8 cellular contexts compared by ENCODE assay signal in genomic region chr16:81730090-81731051, GRCh38. TPM values are rescaled to one million over a fixed set of nuclear protein-coding genes. Genes with fewer than 3 reads are reported as not detected.
DNase-seq lines count a peak whose midpoint lies in the region; ATAC-seq, FAIRE-seq and TF ChIP-seq lines count a peak whose summit lies in the region.

No MANE protein-coding gene starts in this region.

- H3K79me1 ChIP-seq in H1 (ENCODE audit: low read depth, low read length) (no peaks in the 10 kb centered on the region), mesendoderm (ENCODE audit: low read length) (no peaks in the 10 kb centered on the region)

- H3K27ac ChIP-seq in A549 (peak overlapping the region; percentile 84 to 91), H1 (ENCODE audit: low read depth, low read length) (peak overlapping the region; percentile 80), mesendoderm (ENCODE audit: low read depth, low read length) (peak overlapping the region; percentile 7)

- no peak overlapping the region for H4K91ac ChIP-seq in H1 (replicated peaks; ENCODE audit: insufficient read length, low read length)

- DNase-seq in A549 (ENCODE audit: low read depth in 1 of 2, low spot score in 1 of 2) (peak; percentile 95), NCI-H446 treated with DMSO at 0.1 percent for 48 hours (lab: John Stamatoyannopoulos, UW) (peak; percentile 14), H1 (ENCODE audit: low read depth in 1 of 2, low spot score in 2 of 2) (peak; percentile 99), mesendoderm (peak; percentile 99)
- DNase-seq in activated CD8-positive, alpha-beta memory T cell treated with anti-CD3 and anti-CD28 coated beads for 24 hours: peak; percentile 82
- peak; percentile 38 for DNase-seq in stimulated activated CD8-positive, alpha-beta memory T cell treated with anti-CD3 and anti-CD28 coated beads, Interleukin-12 subunit alpha, Interleukin-12 subunit beta, amount 100 ng/mL, for 4 hours (ENCODE audit: low read depth)

- H3K9me3 ChIP-seq in A549: no peaks in the 10 kb centered on the region
- no peaks in the 10 kb centered on the region for H3K9me3 ChIP-seq in H1 (ENCODE audit: insufficient read depth in 2 of 2, low read depth in 1 of 2, low read length in 1 of 2)

- H3K23ac ChIP-seq in H1 (ENCODE audit: insufficient read length): no peak overlapping the region
- no peak overlapping the region for H3K23ac ChIP-seq in mesendoderm (ENCODE audit: low read length)

- peak overlapping the region; percentile 85; the same call in 1 of the 2 replicates for H2AFZ ChIP-seq in H1 (ENCODE audit: low read length)

- no peak overlapping the region for H2BK120ac ChIP-seq in H1 (replicated peaks; ENCODE audit: low read depth, low read length)
- no peak overlapping the region for H2BK120ac ChIP-seq in mesendoderm (ENCODE audit: low read depth, low read length)

- TF ChIP-seq EP300 in A549 (IDR thresholded peaks at IDR 0.05): peak; percentile 64 to 81; a peak in 3 of 5 replicates
- peak in 1 of 2 experiments; percentile 84; a peak in 2 of 3 replicates for TF ChIP-seq EP300 in H1 (IDR thresholded peaks at IDR 0.05; ENCODE audit: borderline replicate concordance in 1 of 2, low read depth in 2 of 2, low read length in 2 of 2)

- no peak overlapping the region for H2BK20ac ChIP-seq in H1 (ENCODE audit: low read length)

- H3K79me2 ChIP-seq in H1 (ENCODE audit: control insufficient read depth in 1 of 2, insufficient read depth in 2 of 2, low read length in 2 of 2): no peaks in the 10 kb centered on the region
- H3K79me2 ChIP-seq in mesendoderm (ENCODE audit: control insufficient read depth, insufficient read depth, low read length): no peaks in the 10 kb centered on the region

- peaks cover 26% of the 10 kb centered on the region for H3K4me1 ChIP-seq in A549
- H3K4me1 ChIP-seq in H1 (replicated peaks in 1 of 4; ENCODE audit: control insufficient read depth in 3 of 4, insufficient read depth in 4 of 4, low read length in 3 of 4): peaks cover 0 to 7% (median 4%) of the 10 kb centered on the region in 4 experiments; a peak in 5 of 7 replicates
- no peaks in the 10 kb centered on the region for H3K4me1 ChIP-seq in mesendoderm (ENCODE audit: control insufficient read depth, low read depth, low read length)

- H4K8ac ChIP-seq in H1 (ENCODE audit: extremely low read depth, insufficient read depth, low read length) (peak overlapping the region; percentile 5; the same call in 1 of the 2 replicates), mesendoderm (ENCODE audit: low read depth, low read length) (no peak overlapping the region)

- peak; percentile 97 for ATAC-seq in A549
- ATAC-seq in GM18870 (IDR thresholded peaks at IDR 0.05; ENCODE audit: unreplicated experiment): peak; percentile 74
- peak; percentile 73 for ATAC-seq in HG03139 (IDR thresholded peaks at IDR 0.05; ENCODE audit: unreplicated experiment)

- peaks cover 0 to 3% of the 10 kb centered on the region in 2 experiments for H4K20me1 ChIP-seq in H1 (replicated peaks in 1 of 2; ENCODE audit: control insufficient read depth in 1 of 2, insufficient read depth in 2 of 2, low read length in 2 of 2)

- H3K4me3 ChIP-seq in A549 (peak overlapping the region; percentile 16; the same call in 1 of the 3 replicates), H1 (ENCODE audit: extremely low read depth in 1 of 4, insufficient read depth in 2 of 4, low read depth in 3 of 4, low read length in 4 of 4) (peak overlapping the region; percentile 7 to 55 (median 34); a peak in 6 of 8 replicates), mesendoderm (ENCODE audit: low read length) (no peak overlapping the region)

- H2AK5ac ChIP-seq in H1 (ENCODE audit: low read depth, low read length) (no peak overlapping the region), mesendoderm (ENCODE audit: low read length) (no peak overlapping the region)

- TF ChIP-seq POLR2A in A549 (IDR thresholded peaks at IDR 0.05; ENCODE audit: low read length): no peak
- peak in 1 of 2 experiments; percentile 67; a peak in 2 of 3 replicates for TF ChIP-seq POLR2A in H1 (IDR thresholded peaks at IDR 0.05; ENCODE audit: control extremely low read depth in 1 of 2, low read depth in 2 of 2, low read length in 2 of 2)

- peak; percentile 57 for TF ChIP-seq CTCF in A549 (IDR thresholded peaks at IDR 0.05)
- TF ChIP-seq CTCF in H1 (IDR thresholded peaks at IDR 0.05; ENCODE audit: control extremely low read depth in 1 of 3, insufficient read depth in 1 of 3, low read depth in 1 of 3, low read length in 3 of 3): peak; percentile 77 to 100 (median 91)

- H3K4ac ChIP-seq in H1 (replicated peaks; ENCODE audit: insufficient read length, low read depth, low read length) (no peak overlapping the region), mesendoderm (ENCODE audit: low read depth, low read length) (no peak overlapping the region)

- H4K5ac ChIP-seq in H1 (ENCODE audit: insufficient read length, low read depth, low read length) (no peak overlapping the region), mesendoderm (ENCODE audit: low read length) (no peak overlapping the region)

- H3K27me3 ChIP-seq in H1 (replicated peaks in 1 of 4; ENCODE audit: control insufficient read depth in 3 of 4, extremely low read depth in 1 of 4, insufficient read depth in 3 of 4, low read length in 3 of 4): no peaks in the 10 kb centered on the region
- H3K27me3 ChIP-seq in mesendoderm (ENCODE audit: insufficient read depth, low read length, poor library complexity): no peaks in the 10 kb centered on the region

- H3K4me2 ChIP-seq in A549 (peak overlapping the region; percentile 68), H1 (ENCODE audit: insufficient read depth in 1 of 2, low read depth in 2 of 2, low read length in 2 of 2) (peak overlapping the region; percentile 55 to 85), mesendoderm (ENCODE audit: low read length) (peak overlapping the region; percentile 31)

- H3K36me3 ChIP-seq in H1 (ENCODE audit: control insufficient read depth in 2 of 4, insufficient read depth in 4 of 4, low read length in 3 of 4): no peaks in the 10 kb centered on the region
- H3K36me3 ChIP-seq in mesendoderm (ENCODE audit: control insufficient read depth, insufficient read depth, low read length): no peaks in the 10 kb centered on the region

- no peak overlapping the region for H2BK15ac ChIP-seq in H1 (ENCODE audit: low read length)
- no peak overlapping the region for H2BK15ac ChIP-seq in mesendoderm (replicated peaks; ENCODE audit: low read depth)

- H3K14ac ChIP-seq in H1 (ENCODE audit: insufficient read length): no peak overlapping the region

- no peak for FAIRE-seq in A549 (lab: Jason Lieb, UNC)
- FAIRE-seq in H1 (lab: Jason Lieb, UNC): peak; percentile 73

- peaks cover 5% of the 10 kb centered on the region; the same call in 1 of the 2 replicates for H3K23me2 ChIP-seq in H1 (ENCODE audit: low read depth, low read length)

- no peak overlapping the region for H3K56ac ChIP-seq in H1 (replicated peaks; ENCODE audit: insufficient read length, low read depth, low read length)
- H3K56ac ChIP-seq in mesendoderm (ENCODE audit: low read length): peak overlapping the region; percentile 84

- peak overlapping the region; percentile 40; the same call in 1 of the 2 replicates for H2BK5ac ChIP-seq in H1 (ENCODE audit: low read depth, low read length)
- H2BK5ac ChIP-seq in mesendoderm (ENCODE audit: low read length): no peak overlapping the region

- CTCF ChIA-PET in A549 (lab: Yijun Ruan, JAX) (interaction anchor here (0.7 to 2.2 kb wide), 20 partner anchors 10 to 695 kb away, joined by 3 to 12 read pairs (median 4); partner anchors contain the start of gene ATMIN), H1 (lab: Charles Lee; ENCODE audit: partially characterized antibody) (interaction anchor here (0.6 to 4.1 kb wide), 39 partner anchors 8 to 525 kb away, joined by 3 to 48 read pairs (median 4); no protein-coding TSS in a partner anchor)

- WGBS in A549 (ENCODE audit: missing lambda C conversion rate): 23% methylated on average over 36 of the region's 47 CpGs
- WGBS in H1 (ENCODE audit: extremely low coverage in 1 of 2, insufficient coverage in 1 of 2, insufficient read length in 1 of 2, insufficient replicate concordance in 2 of 2, low coverage in 1 of 2, low lambda C conversion rate in 2 of 2, missing lambda C conversion rate in 1 of 2), 2 experiments: 7% methylated on average over 47 of the region's 47 CpGs; no CpG with 5 or more reads in 1 of the 2 experiments
- WGBS in mesendoderm (ENCODE audit: extremely low coverage, insufficient coverage, low lambda C conversion rate): no CpG with 5 or more reads among the region's 47 CpGs

- H3K18ac ChIP-seq in H1 (ENCODE audit: extremely low read depth, low read length) (peak overlapping the region; percentile 55), mesendoderm (ENCODE audit: low read length) (peak overlapping the region; percentile 20)

- TF ChIP-seq RAD21 in A549 (conservative IDR thresholded peaks at IDR 0.05 in 1 of 2, IDR thresholded peaks at IDR 0.05 in 1 of 2) (peak; percentile 35 to 38; a peak in 2 of 5 replicates), H1 (IDR thresholded peaks at IDR 0.05 in 1 of 2, conservative IDR thresholded peaks at IDR 0.05 in 1 of 2; ENCODE audit: low read depth in 2 of 2, low read length in 2 of 2) (peak; percentile 56 to 59)

- POLR2A ChIA-PET in A549 (lab: Yijun Ruan, JAX) (interaction anchor here (0.7 to 0.8 kb wide), 2 partner anchors 19 to 327 kb away, joined by 3 to 5 read pairs; no protein-coding TSS in a partner anchor), H1 (lab: Charles Lee; ENCODE audit: partially characterized antibody) (interaction anchor here (0.7 to 2.1 kb wide), 12 partner anchors 10 to 344 kb away, joined by 3 to 11 read pairs (median 3); partner anchors contain the start of gene CMIP)

- H3K9ac ChIP-seq in H1 (replicated peaks in 1 of 4; ENCODE audit: extremely low read depth in 1 of 4, low read depth in 3 of 4, low read length in 3 of 4): peak overlapping the region in 2 of 4 experiments; percentile 62 to 65; a peak in 4 of 7 replicates
- H3K9ac ChIP-seq in mesendoderm (ENCODE audit: low read length): peak overlapping the region; percentile 60

- H2BK12ac ChIP-seq in H1 (ENCODE audit: low read depth, low read length): no peak overlapping the region

RNA-seq across cellular contexts. Expression of gene PLCG2, which starts 48.7 kb away (rescaled TPM):
- polyA plus RNA-seq in A549 (2011; rRNA removed): 6.0 and 8.2 TPM in 2 replicates
- polyA plus RNA-seq in A549 (2012; cell fraction: cytosol; rRNA removed): 3.6 and 4.2 TPM in 2 replicates
- polyA plus RNA-seq in A549 (2012; cell fraction: nucleus; rRNA removed): 13.4 and 13.8 TPM in 2 replicates
- polyA plus RNA-seq in A549 (2017; fragmentation: RNase III; extraction: RNeasy Plus Mini Kit Qiagen cat#74134 plus additional on column Dnase treatment): 2.5 to 2.8 TPM (median 2.8 TPM) in 3 replicates
- 16.9 and 22.0 TPM in 2 replicates for polyA minus RNA-seq in A549 (2011; rRNA and poly(A)+ RNA removed)
- total RNA-seq in H1 (2021; fragmentation: NEBNext Ultra II Directional; extraction: Animal tissue kit (Norgen Biotek cat#: 25700)): 5.6 and 6.9 TPM in 2 replicates
- 6.1 and 7.5 TPM in 2 replicates for polyA plus RNA-seq in H1 (2011; rRNA removed)
- 8.9 TPM for polyA plus RNA-seq in H1 (2011; cell fraction: cytosol; rRNA removed)
- polyA plus RNA-seq in H1 (2011; cell fraction: nucleus; rRNA removed): 20.7 TPM
- polyA plus RNA-seq in H1 (2012, experiment 1 of 2): 4.6 to 7.2 TPM (median 5.9 TPM) in 4 replicates
- polyA plus RNA-seq in H1 (2012, experiment 2 of 2): 0.89 TPM
- 2.1 TPM for polyA plus RNA-seq in H1 (2013, experiment 1 of 2)
- polyA plus RNA-seq in H1 (2013, experiment 2 of 2): 1.8 TPM
- 19.9 and 20.7 TPM in 2 replicates for polyA minus RNA-seq in H1 (2011; rRNA and poly(A)+ RNA removed)
- polyA minus RNA-seq in H1 (2011; cell fraction: cytosol; rRNA and poly(A)+ RNA removed): 9.5 TPM
- polyA minus RNA-seq in H1 (2011; cell fraction: nucleus; rRNA and poly(A)+ RNA removed): 28.3 TPM
- 1.6 TPM for polyA plus RNA-seq in mesendoderm (2013, experiment 1 of 2)
- polyA plus RNA-seq in mesendoderm (2013, experiment 2 of 2): 1.3 TPM

Comparison
In these comparisons a context has a peak if more than half of its experiments do, and no peak if none do; other contexts are left out.
1. DNase-seq: peak in every context shown above with its lines; median percentile 99 in H1; 99 in mesendoderm; 95 in A549; 82 in activated CD8-positive, alpha-beta memory T cell treated with anti-CD3 and anti-CD28 coated beads for 24 hours; 38 in stimulated activated CD8-positive, alpha-beta memory T cell treated with anti-CD3 and anti-CD28 coated beads, Interleukin-12 subunit alpha, Interleukin-12 subunit beta, amount 100 ng/mL, for 4 hours; 14 in NCI-H446 treated with DMSO at 0.1 percent for 48 hours.
2. H3K27ac ChIP-seq: peak in every context shown above with its lines; median percentile 88 in A549; 80 in H1; 7 in mesendoderm.
3. Of the 18 proteins assayed by ChIP-seq in both H1 and A549: peak only in H1: CEBPB and PHF8; only in A549: JUN; in both: CTCF, E2F6, MAX, RAD21 and RFX5; in neither: 7; mixed calls (peak in some experiments, not most) for 3.